1 cellular context compared by ENCODE assay signal in the genomic region with DNA sequence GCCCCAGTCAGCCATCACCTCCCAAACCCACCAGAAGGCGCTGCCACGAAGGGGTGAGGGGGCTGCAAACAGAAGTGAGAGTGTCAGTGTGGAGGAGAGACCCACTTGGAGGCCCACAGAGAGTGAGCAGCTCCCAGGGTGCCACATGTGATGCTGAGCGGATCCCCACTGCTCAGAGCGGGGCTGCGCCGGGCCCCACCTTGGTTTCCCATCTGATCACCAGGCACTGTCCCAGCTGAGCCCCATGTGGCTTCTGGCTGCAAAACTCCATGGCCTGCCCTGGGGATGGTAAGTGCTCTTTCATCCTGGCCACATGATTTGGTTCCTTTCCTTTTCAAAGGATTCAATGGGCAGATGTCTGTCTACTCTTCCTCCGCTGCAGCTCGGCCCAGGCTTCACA.
TF ChIP-seq lines count a peak whose summit lies in the region.

No MANE protein-coding gene starts in this region.

TF ChIP-seq in H1, 55 proteins besides CTCF, POLR2A, EP300 and RAD21:
- no peak for TF ChIP-seq POU5F1 (IDR thresholded peaks at IDR 0.05; ENCODE audit: low read depth, low read length)
